ENCODE assay signal across 24 cellular contexts in the genomic region with DNA sequence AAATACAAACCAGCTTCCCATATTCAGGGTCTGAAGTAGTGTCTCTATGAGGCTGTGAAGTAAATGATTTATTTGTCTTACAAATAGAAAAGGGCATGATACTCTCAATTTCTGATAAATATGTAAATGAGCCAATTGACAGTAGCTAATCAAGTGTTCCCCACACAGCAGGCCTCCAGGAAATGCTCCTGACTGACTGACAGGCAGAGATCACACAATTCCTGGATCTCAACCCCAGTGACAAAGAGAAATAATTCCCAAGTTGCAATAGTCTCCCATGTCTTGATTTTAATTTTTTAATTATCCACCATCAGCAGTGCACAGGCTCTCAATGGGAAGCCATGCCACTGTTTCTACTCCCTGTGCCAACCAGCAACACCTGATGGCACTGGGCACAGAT.
"Had no signal": no experiment of that assay in that cellular context is flagged by ENCODE, and none has a peak within 500 bp of the region (broad histone marks: within the 10 kb centered on the region; RNA-seq: fewer than 3 reads in every experiment).

No MANE protein-coding gene starts in this region.

- H3K9me3 ChIP-seq: lower lobe of right lung, thyroid gland, uterus had no signal

- H3K27me3 ChIP-seq: hepatocyte, suprapubic skin, thyroid gland, uterus had no signal

- H3K4me1 Mint-ChIP-seq: memory B cell, naive B cell had no signal

- H3K4me3 ChIP-seq: esophagus squamous epithelium, gastroesophageal sphincter, hepatocyte, left ventricle myocardium inferior, lower lobe of right lung, skin epidermis, suprapubic skin, thyroid gland, uterus had no signal

- H3K4me1 ChIP-seq: esophagus squamous epithelium, gastroesophageal sphincter, lower lobe of right lung, suprapubic skin, thyroid gland, uterus had no signal

- H3K36me3 Mint-ChIP-seq: memory B cell, naive B cell had no signal

- DNase-seq: effector memory CD8-positive, alpha-beta T cell; esophagus squamous epithelium; foreskin fibroblast; head of caudate nucleus; kidney; left cardiac atrium; left ventricle myocardium inferior; lower lobe of right lung; midbrain; naive B cell; posterior cingulate gyrus; stimulated activated CD4-positive, alpha-beta T cell treated with anti-CD3 and anti-CD28 coated beads, Interleukin-12 subunit alpha, Interleukin-12 subunit beta, amount 100 ng/mL, for 4 hours; stimulated activated CD4-positive, alpha-beta T cell treated with anti-CD3 and anti-CD28 coated beads, Interleukin-2, amount 100 ng/mL, for 48 hours; stimulated activated naive CD4-positive, alpha-beta T cell treated with Interleukin-2 at 50 U/mL for 16 hours; thyroid gland; uterus had no signal

- H3K36me3 ChIP-seq: esophagus squamous epithelium, gastroesophageal sphincter, left ventricle myocardium inferior, lower lobe of right lung, suprapubic skin, thyroid gland, uterus had no signal

- H3K27ac Mint-ChIP-seq: dendritic cell treated with granulocyte-macrophage colony-stimulating factor and Interleukin-4, amounts not matched to agents 40 ng/mL and 50 ng/mL, for 4 days; effector memory CD8-positive, alpha-beta T cell; memory B cell; naive B cell; nephron; type B pancreatic cell had no signal

- H3K4me3 Mint-ChIP-seq: dendritic cell treated with granulocyte-macrophage colony-stimulating factor and Interleukin-4, amounts not matched to agents 40 ng/mL and 50 ng/mL, for 4 days; effector memory CD8-positive, alpha-beta T cell; memory B cell; naive B cell; nephron; type B pancreatic cell had no signal

- H3K27ac ChIP-seq: esophagus squamous epithelium, gastroesophageal sphincter, hepatocyte, left ventricle myocardium inferior, lower lobe of right lung, skin epidermis, suprapubic skin, thyroid gland, uterus had no signal

- H3K27me3 Mint-ChIP-seq: dendritic cell treated with granulocyte-macrophage colony-stimulating factor and Interleukin-4, amounts not matched to agents 40 ng/mL and 50 ng/mL, for 4 days; effector memory CD8-positive, alpha-beta T cell; memory B cell; type B pancreatic cell had no signal
